In the genomic region with DNA sequence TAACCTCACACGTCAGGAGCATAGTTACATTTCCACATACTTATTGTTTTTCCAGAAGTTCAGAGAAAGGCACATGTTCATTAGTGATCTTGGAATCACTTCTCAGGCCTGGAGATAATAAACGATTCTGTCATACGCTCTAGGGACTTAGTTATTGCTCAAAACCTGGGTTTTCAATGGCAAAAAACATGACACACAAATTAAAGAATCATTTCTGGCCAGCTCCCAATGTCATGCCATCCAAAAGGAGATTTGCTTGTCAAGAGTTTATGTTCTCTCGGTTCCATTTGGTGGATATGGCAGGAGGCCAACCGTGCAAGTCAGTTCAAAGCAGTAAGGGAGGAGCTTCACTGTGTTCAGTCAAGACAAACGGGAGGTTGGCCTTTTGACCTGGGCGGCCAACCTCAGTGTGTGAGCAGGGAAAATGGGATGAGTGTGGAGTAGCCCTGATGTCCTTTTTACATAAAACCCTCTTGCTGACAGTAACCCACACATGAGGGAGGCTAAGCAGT, we compare ENCODE assay signal across 11 cellular contexts.
DNase-seq lines count a peak whose midpoint lies in the region; ATAC-seq, FAIRE-seq and TF ChIP-seq lines count a peak whose summit lies in the region.
"Had no signal": no experiment of that assay in that cellular context is flagged by ENCODE, and none has a peak within 500 bp of the region (broad histone marks: within the 10 kb centered on the region; RNA-seq: fewer than 3 reads in every experiment).

No MANE protein-coding gene starts in this region.

- no peak overlapping the region for H4K91ac ChIP-seq in H9 (ENCODE audit: insufficient read length, low read depth, low read length)

- H3K4me1 ChIP-seq in A549 (peaks cover 19% of the 10 kb centered on the region), esophagus muscularis mucosa (peaks cover 7 to 32% (median 26%) of the 10 kb centered on the region in 4 donors), H9 (ENCODE audit: insufficient read depth, low read length) (no peaks in the 10 kb centered on the region)

- no peak overlapping the region for H2BK12ac ChIP-seq in H9 (ENCODE audit: insufficient read length, low read depth, low read length)

- H3K9me3 ChIP-seq in A549 (no peaks in the 10 kb centered on the region), esophagus muscularis mucosa (no peaks in the 10 kb centered on the region), H9 (ENCODE audit: control insufficient read depth, low read depth, low read length) (no peaks in the 10 kb centered on the region)

- TF ChIP-seq CTCF in A549 (IDR thresholded peaks at IDR 0.05) = no peak
- no peak for TF ChIP-seq CTCF in esophagus muscularis mucosa (IDR thresholded peaks at IDR 0.05)
- TF ChIP-seq CTCF in mesothelial cell of epicardium (IDR thresholded peaks at IDR 0.05; ENCODE audit: unreplicated experiment) = no peak
- no peak for TF ChIP-seq CTCF in H9 (conservative IDR thresholded peaks at IDR 0.05)

- H3K27ac Mint-ChIP-seq in mesothelial cell of epicardium (peak overlapping the region; percentile 81), H9 (no peak overlapping the region)
- H3K27ac Mint-ChIP-seq: stimulated activated naive CD8-positive, alpha-beta T cell treated with anti-CD3 and anti-CD28 coated beads, Interleukin-15, Interleukin-2, amounts not matched to agents 100 ng/mL and 50 ng/mL, for 24 hours had no signal

- H4K20me1 ChIP-seq in H9 (ENCODE audit: control insufficient read depth, insufficient read depth, insufficient read length) = no peaks in the 10 kb centered on the region

- 38% methylated on average over 7 of the region's 7 CpGs for WGBS in A549 (ENCODE audit: missing lambda C conversion rate)
- WGBS in esophagus muscularis mucosa = 39% methylated on average over 7 of the region's 7 CpGs
- WGBS in H9 (ENCODE audit: extremely low coverage, insufficient read length, low lambda C conversion rate) = no CpG with 5 or more reads among the region's 7 CpGs

- TF ChIP-seq RAD21 in A549 (conservative IDR thresholded peaks at IDR 0.05 in 1 of 2, IDR thresholded peaks at IDR 0.05 in 1 of 2) = no peak

- H3K27ac ChIP-seq in A549 (peak overlapping the region; percentile 32 to 63), esophagus muscularis mucosa (replicated peaks in 1 of 4) (peak overlapping the region; percentile 20 to 65 (median 48)), H9 (ENCODE audit: insufficient read length, low read depth, low read length) (no peak overlapping the region)

- no peak overlapping the region for H2BK20ac ChIP-seq in H9 (ENCODE audit: low read depth, low read length, poor library complexity, severe bottlenecking)

- H4K5ac ChIP-seq in H9 (ENCODE audit: insufficient read length, low read depth, low read length) = no peak overlapping the region

- H2AFZ ChIP-seq in H9 (ENCODE audit: low read length) = no peak overlapping the region

- H3K36me3 ChIP-seq in esophagus muscularis mucosa = no peaks in the 10 kb centered on the region

- CTCF ChIA-PET in A549 (lab: Yijun Ruan, JAX) = no interaction called here

- TF ChIP-seq POLR2A in A549 (IDR thresholded peaks at IDR 0.05; ENCODE audit: low read length) = no peak
- TF ChIP-seq POLR2A in esophagus muscularis mucosa (IDR thresholded peaks at IDR 0.05; ENCODE audit: low read depth) = no peak

- H3K9me3 Mint-ChIP-seq in mesothelial cell of epicardium (peaks cover 8% of the 10 kb centered on the region), H9 (no peaks in the 10 kb centered on the region; a peak in 2 of 5 replicates)
- H3K9me3 Mint-ChIP-seq: stimulated activated naive CD8-positive, alpha-beta T cell treated with anti-CD3 and anti-CD28 coated beads, Interleukin-15, Interleukin-2, amounts not matched to agents 100 ng/mL and 50 ng/mL, for 24 hours had no signal

- H3K4ac ChIP-seq in H9 (ENCODE audit: low read depth, low read length) = no peak overlapping the region

- H3K9ac ChIP-seq in H9 (ENCODE audit: extremely low read depth, insufficient read length, low read length) = no peak overlapping the region

- no peak overlapping the region for H4K8ac ChIP-seq in H9 (replicated peaks; ENCODE audit: insufficient read length, low read depth, low read length)

- H3K4me3 Mint-ChIP-seq in mesothelial cell of epicardium (no peak overlapping the region), H9 (no peak overlapping the region)
- H3K4me3 Mint-ChIP-seq: stimulated activated naive CD8-positive, alpha-beta T cell treated with anti-CD3 and anti-CD28 coated beads, Interleukin-15, Interleukin-2, amounts not matched to agents 100 ng/mL and 50 ng/mL, for 24 hours had no signal

- no peaks in the 10 kb centered on the region for H3K27me3 ChIP-seq in esophagus muscularis mucosa
- no peaks in the 10 kb centered on the region for H3K27me3 ChIP-seq in H9 (ENCODE audit: insufficient read depth, low read length)

- POLR2A ChIA-PET in A549 (lab: Yijun Ruan, JAX) = no interaction called here

- H2BK120ac ChIP-seq in H9 (ENCODE audit: low read depth, low read length, poor library complexity, severe bottlenecking) = no peak overlapping the region

- no peak overlapping the region for H2BK5ac ChIP-seq in H9 (ENCODE audit: insufficient read length, low read length)

- peaks cover 24% of the 10 kb centered on the region for H3K4me1 Mint-ChIP-seq in mesothelial cell of epicardium
- peaks cover 0 to 3% of the 10 kb centered on the region in 2 experiments; a peak in 1 of 4 replicates for H3K4me1 Mint-ChIP-seq in H9

- intact Hi-C loops in esophagus muscularis mucosa (cut with DNase I) = no loop called here

- H3T11ph ChIP-seq in H9 (ENCODE audit: low read length) = no peak overlapping the region

- H3K27me3 Mint-ChIP-seq in mesothelial cell of epicardium (ENCODE audit: low read depth) = no peaks in the 10 kb centered on the region
- no peaks in the 10 kb centered on the region; the same call in 1 of the 2 replicates for H3K27me3 Mint-ChIP-seq in H9 (ENCODE audit: low read depth)

- no peaks in the 10 kb centered on the region for H3K36me3 Mint-ChIP-seq in mesothelial cell of epicardium
- H3K36me3 Mint-ChIP-seq in H9 (ENCODE audit: insufficient read depth in 1 of 3, low read depth in 3 of 3) = no peaks in the 10 kb centered on the region

- H2BK15ac ChIP-seq in H9 (ENCODE audit: low read depth, low read length) = no peak overlapping the region

- ATAC-seq in A549 = peak in 1 of 2 experiments; percentile 60; a peak in 3 of 6 replicates
- ATAC-seq in GM19351 (IDR thresholded peaks at IDR 0.05; ENCODE audit: unreplicated experiment) = no peak
- no peak for ATAC-seq in HG03135 (IDR thresholded peaks at IDR 0.05; ENCODE audit: unreplicated experiment)
- ATAC-seq: HCT116 had no signal

- TF ChIP-seq EP300 in A549 (IDR thresholded peaks at IDR 0.05) (no peak), esophagus muscularis mucosa (IDR thresholded peaks at IDR 0.05) (no peak)

- H3K4me3 ChIP-seq in A549 (no peak overlapping the region), esophagus muscularis mucosa (no peak overlapping the region)

- H3K79me2 ChIP-seq in H9 (ENCODE audit: insufficient read depth, low read length) = no peaks in the 10 kb centered on the region

- H3K56ac ChIP-seq in H9 (ENCODE audit: insufficient read length, low read depth, low read length) = no peak overlapping the region

- no peaks in the 10 kb centered on the region for H3K79me1 ChIP-seq in H9 (ENCODE audit: insufficient read depth, low read depth, low read length, poor library complexity, severe bottlenecking)

- H3K18ac ChIP-seq in H9 (ENCODE audit: insufficient read length, low read depth, low read length) = no peak overlapping the region

- H3K23me2 ChIP-seq in H9 (ENCODE audit: insufficient read length, low read depth, low read length, poor library complexity, severe bottlenecking) = no peaks in the 10 kb centered on the region

- DNase-seq in A549 (ENCODE audit: low read depth in 1 of 2, low spot score in 1 of 2) (peak in 1 of 2 experiments; percentile 75), NCI-H2171 treated with DMSO at 0.1 percent for 48 hours (lab: John Stamatoyannopoulos, UW) (peak; percentile 33), esophagus muscularis mucosa (ENCODE audit: extremely low spot score) (no peak), mesothelial cell of epicardium (ENCODE audit: low spot score in 2 of 2, unreplicated experiment in 2 of 2) (no peak), 8988T (no peak), H9 (no peak)
- DNase-seq: T-helper 9 cell had no signal

- no peak overlapping the region for H3K14ac ChIP-seq in H9 (ENCODE audit: insufficient read depth, low read length)

- no peak overlapping the region for H3K23ac ChIP-seq in H9 (ENCODE audit: insufficient read length, low read depth, low read length)

- H3K4me2 ChIP-seq in A549 = peak overlapping the region; percentile 36
- no peak overlapping the region for H3K4me2 ChIP-seq in H9 (ENCODE audit: insufficient read depth, insufficient read length, low read length)

- H2AK5ac ChIP-seq in H9 (ENCODE audit: insufficient read length, low read length) = no peak overlapping the region

- FAIRE-seq in A549 (lab: Jason Lieb, UNC) = no peak

TF ChIP-seq in A549, 52 proteins besides CTCF, POLR2A, EP300 and RAD21:
- 0 out of 2 replicates have a peak, but pooled peaks have one; percentile 19 for TF ChIP-seq KDM1A (IDR thresholded peaks at IDR 0.05; ENCODE audit: low read depth)
- TF ChIP-seq ESRRA (IDR thresholded peaks at IDR 0.05; ENCODE audit: borderline replicate concordance, low read length) = no peak
TF ChIP-seq in A549: peak in this region for 1.
